Comparison of ENCODE assay signal across 21 cellular contexts in the genomic region with DNA sequence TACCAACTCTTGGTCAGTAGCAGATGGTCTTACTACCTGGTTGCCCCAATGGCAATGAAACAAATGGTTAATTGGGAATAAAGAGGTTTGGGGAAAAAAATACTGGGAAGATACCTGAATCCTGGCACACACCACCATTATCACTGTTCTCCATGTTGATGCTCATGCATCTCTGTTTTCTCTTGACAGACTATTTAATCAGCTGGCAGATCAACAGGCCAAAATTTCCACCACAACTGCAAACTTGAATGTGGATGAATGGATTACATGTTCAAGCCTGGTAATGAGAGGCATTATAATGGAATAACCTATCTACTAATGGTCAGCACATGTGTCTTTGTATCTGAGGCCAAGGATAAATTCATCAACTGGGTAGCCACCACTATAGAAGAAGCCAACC. TPM values are rescaled to one million over a fixed set of nuclear protein-coding genes. Genes with fewer than 3 reads are reported as not detected.
A peak's percentile ranks its signal among the peaks of the same experiment; 100 is the strongest.
DNase-seq lines count a peak whose midpoint lies in the region; ATAC-seq, FAIRE-seq and TF ChIP-seq lines count a peak whose summit lies in the region.
"Had no signal": no experiment of that assay in that cellular context is flagged by ENCODE, and none has a peak within 500 bp of the region (broad histone marks: within the 10 kb centered on the region; RNA-seq: fewer than 3 reads in every experiment).

No MANE protein-coding gene starts in this region.

- DNase-seq in HepG2 (ENCODE audit: low spot score) (no peak), coronary artery (ENCODE audit: low spot score) (no peak), RCC 7860 (ENCODE audit: low spot score) (no peak), HT-29 (ENCODE audit: low spot score) (no peak)
- DNase-seq in activated T-helper 2 cell treated with anti-CD3 and anti-CD28 coated beads, Interferon-gamma antibody, Interleukin-2, Interleukin-4, amounts not matched to agents 10 μg/mL and 5 μg/mL and 100 μg/mL, durations not matched to agents 14 hours and 24 hours and 36 hours (ENCODE audit: low spot score): no peak
- DNase-seq: AML-193, Caco-2, GM23248 had no signal

- H2AFZ ChIP-seq in HepG2 (ENCODE audit: low read length): no peak overlapping the region
- H2AFZ ChIP-seq: GM23248 had no signal

- H3K27ac ChIP-seq in liver (ENCODE audit: low read depth in 1 of 2, low read length in 2 of 2): no peak overlapping the region
- H3K27ac ChIP-seq in HepG2 (ENCODE audit: extremely low read length, insufficient read depth, low read length): no peak overlapping the region
- H3K27ac ChIP-seq in coronary artery: no peak overlapping the region
- no peak overlapping the region for H3K27ac ChIP-seq in muscle layer of duodenum (ENCODE audit: low read length)
- H3K27ac ChIP-seq: 22Rv1, A549, GM23248, HL-60 had no signal

- peak overlapping the region in 2 of 3 donors; percentile 60 to 62 for H3K4me3 ChIP-seq in liver (ENCODE audit: low read depth in 1 of 3, low read length in 3 of 3)
- H3K4me3 ChIP-seq in HepG2 (replicated peaks in 1 of 3; ENCODE audit: insufficient read depth in 1 of 3, low read depth in 2 of 3, low read length in 3 of 3): no peak overlapping the region
- peak overlapping the region; percentile 30 for H3K4me3 ChIP-seq in coronary artery
- peak overlapping the region; percentile 19 to 54 for H3K4me3 ChIP-seq in muscle layer of duodenum (ENCODE audit: low read depth in 1 of 2, low read length in 2 of 2)
- H3K4me3 ChIP-seq: A549, GM23248, HAP-1 had no signal

- H3K4me1 ChIP-seq in liver (ENCODE audit: control insufficient read depth in 4 of 4, insufficient read depth in 4 of 4, low read length in 3 of 4) (no peaks in the 10 kb centered on the region), HepG2 (ENCODE audit: insufficient read depth, low read length) (no peaks in the 10 kb centered on the region), muscle layer of duodenum (ENCODE audit: control insufficient read depth in 1 of 2, insufficient read depth in 2 of 2, low read length in 2 of 2) (no peaks in the 10 kb centered on the region)
- H3K4me1 ChIP-seq: A549, Caco-2, HAP-1 had no signal

- H3K36me3 Mint-ChIP-seq in activated T-helper 2 cell treated with anti-CD3 and anti-CD28 coated beads, Interferon-gamma antibody, Interleukin-2, Interleukin-4, amounts not matched to agents 10 μg/mL and 5 μg/mL and 100 μg/mL, durations not matched to agents 14 hours and 24 hours and 36 hours (ENCODE audit: low read depth): peaks cover 88% of the 10 kb centered on the region

- H3K9me3 ChIP-seq in liver (ENCODE audit: control insufficient read depth in 4 of 4, low read length in 3 of 4) (peaks cover 51 to 88% (median 63%) of the 10 kb centered on the region in 4 donors), HepG2 (ENCODE audit: low read length) (peaks cover 95% of the 10 kb centered on the region), muscle layer of duodenum (ENCODE audit: control insufficient read depth in 1 of 2, low read length in 2 of 2) (peaks cover 71 to 83% of the 10 kb centered on the region in 2 donors)

- FAIRE-seq in HepG2 (lab: Jason Lieb, UNC): no peak
- FAIRE-seq in RCC 7860 (lab: Jason Lieb, UNC): no peak
- FAIRE-seq: A549, D721Med, G401.6, GM12891, HTR-8/SVneo had no signal

- peaks cover 8 to 70% (median 35%) of the 10 kb centered on the region in 4 donors for H3K36me3 ChIP-seq in liver (ENCODE audit: control insufficient read depth in 4 of 4, insufficient read depth in 3 of 4, low read depth in 1 of 4, low read length in 3 of 4)
- peaks cover 10 to 67% of the 10 kb centered on the region in 2 experiments; a peak in 4 of 5 replicates for H3K36me3 ChIP-seq in HepG2 (replicated peaks in 1 of 2; ENCODE audit: control insufficient read depth in 1 of 2, insufficient read depth in 2 of 2, low read length in 2 of 2)
- peaks cover 34 to 79% of the 10 kb centered on the region in 2 donors for H3K36me3 ChIP-seq in muscle layer of duodenum (ENCODE audit: control insufficient read depth in 1 of 2, insufficient read depth in 2 of 2, low read length in 2 of 2)

- ATAC-seq in HepG2 (no peak), HG03196 (IDR thresholded peaks at IDR 0.05; ENCODE audit: unreplicated experiment) (no peak)
- ATAC-seq: A549 had no signal

- peaks cover 83% of the 10 kb centered on the region for H3K9me3 Mint-ChIP-seq in activated T-helper 2 cell treated with anti-CD3 and anti-CD28 coated beads, Interferon-gamma antibody, Interleukin-2, Interleukin-4, amounts not matched to agents 10 μg/mL and 5 μg/mL and 100 μg/mL, durations not matched to agents 14 hours and 24 hours and 36 hours

- in situ Hi-C loops in HepG2 (cut with HindIII; ENCODE audit: extremely low pct_ligation_motif_present, low pct_unique_long_range_greater_than_20kb): no loop called here

- no peak overlapping the region for H3K4me2 ChIP-seq in HepG2 (ENCODE audit: low read depth, low read length)
- H3K4me2 ChIP-seq: A549 had no signal

- H3K27me3 Mint-ChIP-seq in activated T-helper 2 cell treated with anti-CD3 and anti-CD28 coated beads, Interferon-gamma antibody, Interleukin-2, Interleukin-4, amounts not matched to agents 10 μg/mL and 5 μg/mL and 100 μg/mL, durations not matched to agents 14 hours and 24 hours and 36 hours (ENCODE audit: low read depth): no peaks in the 10 kb centered on the region
- H3K27me3 Mint-ChIP-seq: IgD-negative memory B cell had no signal

- POLR2A ChIA-PET in HepG2 (lab: Yijun Ruan, JAX): no interaction called here

- H3K9ac ChIP-seq in liver (ENCODE audit: low read depth in 1 of 2, low read length in 2 of 2) (no peak overlapping the region), HepG2 (ENCODE audit: insufficient read depth, low read depth, low read length) (no peak overlapping the region)
- H3K9ac ChIP-seq: GM23248 had no signal

- H3K79me2 ChIP-seq in HepG2 (ENCODE audit: insufficient read depth, low read length): peaks cover 38% of the 10 kb centered on the region

- no peak for TF ChIP-seq POLR2A in HepG2 (IDR thresholded peaks at IDR 0.05; ENCODE audit: insufficient read depth in 1 of 2, low read depth in 2 of 2, low read length in 2 of 2)

- TF ChIP-seq RAD21 in liver (IDR thresholded peaks at IDR 0.05) (no peak), HepG2 (CRISPR knock-in tag; IDR thresholded peaks at IDR 0.05) (no peak)

- TF ChIP-seq CTCF in liver (IDR thresholded peaks at IDR 0.05; ENCODE audit: low read depth, low read length, missing input control) (no peak), HepG2 (CRISPR knock-in tag; IDR thresholded peaks at IDR 0.05) (no peak), coronary artery (IDR thresholded peaks at IDR 0.05) (no peak)

- TF ChIP-seq EP300 in HepG2 (IDR thresholded peaks at IDR 0.05; ENCODE audit: low read depth in 2 of 2, low read length in 2 of 2): no peak
- no peak for TF ChIP-seq EP300 in HepG2 (CRISPR knock-in tag; IDR thresholded peaks at IDR 0.05; ENCODE audit: borderline replicate concordance)

- H3K27ac Mint-ChIP-seq in activated T-helper 2 cell treated with anti-CD3 and anti-CD28 coated beads, Interferon-gamma antibody, Interleukin-2, Interleukin-4, amounts not matched to agents 10 μg/mL and 5 μg/mL and 100 μg/mL, durations not matched to agents 14 hours and 24 hours and 36 hours: no peak overlapping the region
- H3K27ac Mint-ChIP-seq: IgD-negative memory B cell had no signal

- CTCF ChIA-PET in HepG2 (lab: Yijun Ruan, JAX; ENCODE audit: low intra/inter-chr PET ratio, low total read pairs): no interaction called here

- no TSS peak for BruUV-seq in HepG2 (replicated peaks; lab: Mats Ljungman, UMichigan)

- H4K20me1 ChIP-seq in HepG2 (ENCODE audit: insufficient read depth, low read length): no peaks in the 10 kb centered on the region

- H3K4me3 Mint-ChIP-seq in activated T-helper 2 cell treated with anti-CD3 and anti-CD28 coated beads, Interferon-gamma antibody, Interleukin-2, Interleukin-4, amounts not matched to agents 10 μg/mL and 5 μg/mL and 100 μg/mL, durations not matched to agents 14 hours and 24 hours and 36 hours (ENCODE audit: low read depth): no peak overlapping the region
- H3K4me3 Mint-ChIP-seq: CD14-positive monocyte, IgD-negative memory B cell had no signal

- no peaks in the 10 kb centered on the region for H3K4me1 Mint-ChIP-seq in activated T-helper 2 cell treated with anti-CD3 and anti-CD28 coated beads, Interferon-gamma antibody, Interleukin-2, Interleukin-4, amounts not matched to agents 10 μg/mL and 5 μg/mL and 100 μg/mL, durations not matched to agents 14 hours and 24 hours and 36 hours (ENCODE audit: low read depth)
- H3K4me1 Mint-ChIP-seq: CD14-positive monocyte, IgD-negative memory B cell had no signal

- intact Hi-C loops in HepG2 (cut with micrococcal nuclease; ENCODE audit: unreplicated experiment): no loop called here
- intact Hi-C loops in activated T-helper 2 cell treated with anti-CD3 and anti-CD28 coated beads, Interferon-gamma antibody, Interleukin-2, Interleukin-4, amounts not matched to agents 10 μg/mL and 5 μg/mL and 100 μg/mL, durations not matched to agents 14 hours and 24 hours and 36 hours (cut with micrococcal nuclease): no loop called here

- H3K27me3 ChIP-seq in liver (ENCODE audit: control insufficient read depth in 4 of 4, insufficient read depth in 4 of 4, low read length in 3 of 4): no peaks in the 10 kb centered on the region
- H3K27me3 ChIP-seq in HepG2 (ENCODE audit: control insufficient read depth in 1 of 2, insufficient read depth in 2 of 2, low read length in 2 of 2): no peaks in the 10 kb centered on the region
- no peaks in the 10 kb centered on the region for H3K27me3 ChIP-seq in muscle layer of duodenum (ENCODE audit: low read depth, low read length)

RNA-seq across cellular contexts. Expression of a gene that starts 45.7 kb away (rescaled TPM):
- 10 to 100 TPM; 13.0 to 13.8 TPM for total RNA-seq in liver
- 1 to 10 TPM; 5.4 to 8.4 TPM for polyA plus RNA-seq in liver
- 22.1 and 30.8 TPM in 2 replicates for total RNA-seq in HepG2 (2016; rRNA removed; fragmentation: Illumina TruSeq; extraction: Trizol)
- total RNA-seq in HepG2 (2016; cell fraction: cytosol; rRNA removed; fragmentation: Illumina TruSeq; extraction: Trizol; ENCODE audit: low read depth): 5.8 and 6.7 TPM in 2 replicates
- total RNA-seq in HepG2 (2016; cell fraction: insoluble cytoplasmic fraction; rRNA removed; fragmentation: Illumina TruSeq; extraction: Trizol): 19.8 and 25.5 TPM in 2 replicates
- 9.7 and 10.0 TPM in 2 replicates for total RNA-seq in HepG2 (2016; cell fraction: membrane; rRNA removed; fragmentation: Illumina TruSeq; extraction: Trizol)
- total RNA-seq in HepG2 (2016; cell fraction: nucleus; rRNA removed; fragmentation: Illumina TruSeq; extraction: Trizol): 52.2 and 56.6 TPM in 2 replicates
- polyA plus RNA-seq in HepG2 (2011; rRNA removed): 7.3 and 8.5 TPM in 2 replicates
- 4.1 and 5.4 TPM in 2 replicates for polyA plus RNA-seq in HepG2 (2011; cell fraction: cytosol; rRNA removed)
- polyA plus RNA-seq in HepG2 (2011; cell fraction: nucleus; rRNA removed): 9.3 and 11.0 TPM in 2 replicates
- polyA plus RNA-seq in HepG2 (2012): 15.8 and 19.1 TPM in 2 replicates
- polyA plus RNA-seq in HepG2 (2016; cell fraction: cytosol; fragmentation: Illumina TruSeq; extraction: Trizol; ENCODE audit: low read depth): 3.4 and 4.8 TPM in 2 replicates
- polyA plus RNA-seq in HepG2 (2016; cell fraction: insoluble cytoplasmic fraction; fragmentation: Illumina TruSeq; extraction: Trizol; ENCODE audit: low read depth): 17.6 and 19.7 TPM in 2 replicates
- 3.4 and 3.9 TPM in 2 replicates for polyA plus RNA-seq in HepG2 (2016; cell fraction: membrane; fragmentation: Illumina TruSeq; extraction: Trizol; ENCODE audit: low read depth)
- 46.6 and 52.5 TPM in 2 replicates for polyA plus RNA-seq in HepG2 (2016; cell fraction: nucleus; fragmentation: Illumina TruSeq; extraction: Trizol; ENCODE audit: insufficient read depth, low read depth)
- 9.2 and 12.5 TPM in 2 replicates for polyA minus RNA-seq in HepG2 (2011; rRNA and poly(A)+ RNA removed; ENCODE audit: low replicate concordance)
- polyA minus RNA-seq in HepG2 (2011; cell fraction: cytosol; rRNA and poly(A)+ RNA removed): 8.0 and 10.3 TPM in 2 replicates
- 63.2 and 68.8 TPM in 2 replicates for polyA minus RNA-seq in HepG2 (2011; cell fraction: nucleus; rRNA and poly(A)+ RNA removed)
- 27.9 and 31.8 TPM in 2 replicates for total RNA-seq in activated T-helper 2 cell treated with anti-CD3 and anti-CD28 coated beads, Interferon-gamma antibody, Interleukin-2, Interleukin-4, amounts not matched to agents 10 μg/mL and 5 μg/mL and 100 μg/mL, durations not matched to agents 14 hours and 24 hours and 36 hours
- 13.9 and 16.5 TPM in 2 replicates for total RNA-seq in HT-29 (2014; rRNA removed; shearing (Covaris generic))

RNA-seq across cellular contexts. Expression of a gene that starts 45.7 kb away (rescaled TPM):
- 10 to 100 TPM; 21.0 to 36.2 TPM for total RNA-seq in liver
- polyA plus RNA-seq in liver: 10 to 100 TPM; 14.3 to 20.2 TPM
- 15.2 and 34.4 TPM in 2 replicates for total RNA-seq in HepG2 (2016; rRNA removed; fragmentation: Illumina TruSeq; extraction: Trizol)
- 7.6 and 8.9 TPM in 2 replicates for total RNA-seq in HepG2 (2016; cell fraction: cytosol; rRNA removed; fragmentation: Illumina TruSeq; extraction: Trizol; ENCODE audit: low read depth)
- total RNA-seq in HepG2 (2016; cell fraction: insoluble cytoplasmic fraction; rRNA removed; fragmentation: Illumina TruSeq; extraction: Trizol): 13.6 and 34.0 TPM in 2 replicates
- 11.8 and 14.1 TPM in 2 replicates for total RNA-seq in HepG2 (2016; cell fraction: membrane; rRNA removed; fragmentation: Illumina TruSeq; extraction: Trizol)
- 49.2 and 56.6 TPM in 2 replicates for total RNA-seq in HepG2 (2016; cell fraction: nucleus; rRNA removed; fragmentation: Illumina TruSeq; extraction: Trizol)
- polyA plus RNA-seq in HepG2 (2011; rRNA removed): 48.9 and 49.7 TPM in 2 replicates
- 22.7 and 24.8 TPM in 2 replicates for polyA plus RNA-seq in HepG2 (2011; cell fraction: cytosol; rRNA removed)
- polyA plus RNA-seq in HepG2 (2011; cell fraction: nucleus; rRNA removed): 174 and 175 TPM in 2 replicates
- polyA plus RNA-seq in HepG2 (2012): 26.4 and 37.4 TPM in 2 replicates
- 3.8 and 4.2 TPM in 2 replicates for polyA plus RNA-seq in HepG2 (2016; cell fraction: cytosol; fragmentation: Illumina TruSeq; extraction: Trizol; ENCODE audit: low read depth)
- 10.8 and 13.5 TPM in 2 replicates for polyA plus RNA-seq in HepG2 (2016; cell fraction: insoluble cytoplasmic fraction; fragmentation: Illumina TruSeq; extraction: Trizol; ENCODE audit: low read depth)
- polyA plus RNA-seq in HepG2 (2016; cell fraction: membrane; fragmentation: Illumina TruSeq; extraction: Trizol; ENCODE audit: low read depth): 7.6 and 7.7 TPM in 2 replicates
- polyA plus RNA-seq in HepG2 (2016; cell fraction: nucleus; fragmentation: Illumina TruSeq; extraction: Trizol; ENCODE audit: insufficient read depth, low read depth): 84.5 and 84.7 TPM in 2 replicates
- polyA minus RNA-seq in HepG2 (2011; rRNA and poly(A)+ RNA removed; ENCODE audit: low replicate concordance): 58.1 and 71.6 TPM in 2 replicates
- 14.6 and 15.7 TPM in 2 replicates for polyA minus RNA-seq in HepG2 (2011; cell fraction: cytosol; rRNA and poly(A)+ RNA removed)
- polyA minus RNA-seq in HepG2 (2011; cell fraction: nucleus; rRNA and poly(A)+ RNA removed): 111 and 114 TPM in 2 replicates
- 46.0 and 47.8 TPM in 2 replicates for total RNA-seq in activated T-helper 2 cell treated with anti-CD3 and anti-CD28 coated beads, Interferon-gamma antibody, Interleukin-2, Interleukin-4, amounts not matched to agents 10 μg/mL and 5 μg/mL and 100 μg/mL, durations not matched to agents 14 hours and 24 hours and 36 hours
- total RNA-seq in HT-29 (2014; rRNA removed; shearing (Covaris generic)): 42.1 and 49.7 TPM in 2 replicates

Comparison
In these comparisons a context has a peak if more than half of its experiments do, and no peak if none do; other contexts are left out.
1. H3K4me3 ChIP-seq: peak in liver (2 of 3), coronary artery (single experiment) and muscle layer of duodenum (2 of 2); none in HepG2 (0 of 3).